In genomic region chr20:32277361-32278198, GRCh38 we compare ENCODE assay signal across 8 cellular contexts. TPM values are rescaled to one million over a fixed set of nuclear protein-coding genes. Genes with fewer than 3 reads are reported as not detected.
DNase-seq lines count a peak whose midpoint lies in the region; ATAC-seq and TF ChIP-seq lines count a peak whose summit lies in the region.

Gene KIF3B (plus strand): TSS chr20:32277651. CDS start chr20:32309778, 32,127 bp downstream.

- WGBS in testis, 2 donors, result 1 to 2% methylated on average over 30 to 55 of the region's 62 CpGs

- peak within 1 kb of the TSS; percentile 91 for H3K4me3 Mint-ChIP-seq in activated naive CD8-positive, alpha-beta T cell treated with anti-CD3 and anti-CD28 coated beads, Interleukin-2, amount 10 ng/mL, durations not matched to agents 7 days and 5 days
- peak within 1 kb of the TSS; percentile 80 for H3K4me3 Mint-ChIP-seq in osteocyte (ENCODE audit: unreplicated experiment)

- POLR2A ChIA-PET in activated naive CD8-positive, alpha-beta T cell treated with anti-CD3 and anti-CD28 coated beads, Interleukin-2, amount 10 ng/mL, durations not matched to agents 7 days and 5 days (lab: Charles Lee), result interaction anchor here (1.0 to 1.1 kb wide), 5 partner anchors 9 to 554 kb away, joined by 3 to 4 read pairs (median 3); no protein-coding TSS in a partner anchor

- peaks cover 29% of the 10 kb centered on the region for H3K4me1 Mint-ChIP-seq in activated naive CD8-positive, alpha-beta T cell treated with anti-CD3 and anti-CD28 coated beads, Interleukin-2, amount 10 ng/mL, durations not matched to agents 7 days and 5 days
- H3K4me1 Mint-ChIP-seq in osteocyte (ENCODE audit: unreplicated experiment), result peaks cover 8% of the 10 kb centered on the region

- H3K36me3 ChIP-seq in GM06990 (ENCODE audit: control insufficient read depth, insufficient read depth, low read length) (peaks cover 3% of the 10 kb centered on the region), testis (ENCODE audit: low read depth, missing control alignments) (no peaks in the 10 kb centered on the region)

- no peaks in the 10 kb centered on the region for H3K9me3 ChIP-seq in testis

- peak within 1 kb of the TSS; percentile 82 for H3K27ac Mint-ChIP-seq in activated naive CD8-positive, alpha-beta T cell treated with anti-CD3 and anti-CD28 coated beads, Interleukin-2, amount 10 ng/mL, durations not matched to agents 7 days and 5 days
- H3K27ac Mint-ChIP-seq in osteocyte (ENCODE audit: unreplicated experiment), result peak within 1 kb of the TSS; percentile 76

- DNase-seq in GM06990 (ENCODE audit: extremely low read depth, insufficient read length) (peak; percentile 86), NCI-H128 (lab: John Stamatoyannopoulos, UW; ENCODE audit: unreplicated experiment) (peak; percentile 62), SW 1271 (lab: John Stamatoyannopoulos, UW) (peak; percentile 87 to 97), Right ventricle myocardium inferior (ENCODE audit: missing footprints) (peak; percentile 92), osteocyte (ENCODE audit: extremely low spot score, unreplicated experiment) (peak; percentile 94), testis (peak; percentile 94)
- DNase-seq in activated naive CD8-positive, alpha-beta T cell treated with anti-CD3 and anti-CD28 coated beads, Interleukin-2, amount 10 ng/mL, durations not matched to agents 7 days and 5 days, result peak; percentile 87

- no peaks in the 10 kb centered on the region for H3K27me3 Mint-ChIP-seq in activated naive CD8-positive, alpha-beta T cell treated with anti-CD3 and anti-CD28 coated beads, Interleukin-2, amount 10 ng/mL, durations not matched to agents 7 days and 5 days
- peaks cover 13% of the 10 kb centered on the region for H3K27me3 Mint-ChIP-seq in osteocyte (ENCODE audit: unreplicated experiment)

- ATAC-seq in HG02623 (IDR thresholded peaks at IDR 0.05; ENCODE audit: unreplicated experiment) (peak; percentile 80), Right ventricle myocardium inferior (peak; percentile 92)
- ATAC-seq in activated naive CD8-positive, alpha-beta T cell treated with anti-CD3 and anti-CD28 coated beads, Interleukin-2, amount 10 ng/mL, durations not matched to agents 7 days and 5 days (ENCODE audit: low read depth), result peak; percentile 85

- H3K27ac ChIP-seq in testis, result peak within 1 kb of the TSS; percentile 59 to 66

- H3K27me3 ChIP-seq in GM06990 (replicated peaks; ENCODE audit: control insufficient read depth, insufficient read depth, low read length), result no peaks in the 10 kb centered on the region
- no peaks in the 10 kb centered on the region for H3K27me3 ChIP-seq in testis

- H3K4me3 ChIP-seq in GM06990 (replicated peaks; ENCODE audit: low read depth, low read length) (peak within 1 kb of the TSS; percentile 99), testis (peak within 1 kb of the TSS; percentile 82 to 84)

- H3K9me3 Mint-ChIP-seq in activated naive CD8-positive, alpha-beta T cell treated with anti-CD3 and anti-CD28 coated beads, Interleukin-2, amount 10 ng/mL, durations not matched to agents 7 days and 5 days, result peaks cover 2% of the 10 kb centered on the region
- H3K9me3 Mint-ChIP-seq in osteocyte (ENCODE audit: unreplicated experiment), result no peaks in the 10 kb centered on the region

- TF ChIP-seq POLR2A in testis (IDR thresholded peaks at IDR 0.05), result no peak

- TF ChIP-seq CTCF in GM06990 (IDR thresholded peaks at IDR 0.05; ENCODE audit: insufficient read depth, low read length, poor library complexity, severe bottlenecking), result no peak
- TF ChIP-seq CTCF in osteocyte (IDR thresholded peaks at IDR 0.05), result no peak
- TF ChIP-seq CTCF in testis (IDR thresholded peaks at IDR 0.05), result no peak

- peaks cover 11% of the 10 kb centered on the region for H3K36me3 Mint-ChIP-seq in activated naive CD8-positive, alpha-beta T cell treated with anti-CD3 and anti-CD28 coated beads, Interleukin-2, amount 10 ng/mL, durations not matched to agents 7 days and 5 days
- peaks cover 2% of the 10 kb centered on the region for H3K36me3 Mint-ChIP-seq in osteocyte (ENCODE audit: unreplicated experiment)

- H3K4me1 ChIP-seq in testis, result peaks cover 8% of the 10 kb centered on the region

- intact Hi-C loops in Right ventricle myocardium inferior (cut with DNase I), result no loop called here
- intact Hi-C loops in testis (cut with DNase I; ENCODE audit: low total_unique reads), result no loop called here

RNA-seq across cellular contexts. Expression of gene KIF3B, which starts in this region (rescaled TPM):
- total RNA-seq in activated naive CD8-positive, alpha-beta T cell treated with anti-CD3 and anti-CD28 coated beads, Interleukin-2, amount 10 ng/mL, durations not matched to agents 7 days and 5 days, result 10 to 100 TPM; 14.3 to 14.4 TPM
- total RNA-seq in Right ventricle myocardium inferior (9.6 TPM), osteocyte (28.8 and 30.4 TPM in 2 replicates), testis (10 to 100 TPM; 33.1 to 41.2 TPM)
- polyA plus RNA-seq in testis (ENCODE audit: insufficient read depth, low read depth, low replicate concordance), result 55.6 TPM

Comparison
In these comparisons a context has a peak if more than half of its experiments do, and no peak if none do; other contexts are left out.
1. Peak in every context shown above with its lines: DNase-seq, ATAC-seq, H3K4me3 ChIP-seq and H3K27ac ChIP-seq.